ENCODE assay signal across 8 cellular contexts in genomic region chr11:46295312-46295995, GRCh38. TPM values are rescaled to one million over a fixed set of nuclear protein-coding genes. Genes with fewer than 3 reads are reported as not detected.
DNase-seq lines count a peak whose midpoint lies in the region; TF ChIP-seq lines count a peak whose summit lies in the region.

No MANE protein-coding gene starts in this region.

- peak overlapping the region; percentile 65 to 81 for H3K27ac ChIP-seq in uterus

- DNase-seq in NCI-H2029 (lab: John Stamatoyannopoulos, UW), result peak; percentile 55
- DNase-seq in NCI-H2029 treated with DMSO at 0.1 percent for 48 hours (lab: John Stamatoyannopoulos, UW), result no peak
- peak; percentile 65 for DNase-seq in KBM-7
- peak; percentile 62 for DNase-seq in T-helper 9 cell
- peak in 54 of 58 donors; percentile 11 to 88 (median 56) for DNase-seq in anterior cingulate cortex (lab: John Stamatoyannopoulos, UW)
- DNase-seq in hepatic stellate cell (ENCODE audit: low spot score), result peak; percentile 94
- no peak for DNase-seq in retinal pigment epithelial cell (ENCODE audit: low read depth)
- DNase-seq in uterus, result peak; percentile 78 to 80

- intact Hi-C loops in uterus (cut with DNase I; ENCODE audit: low total_unique reads), result no loop called here

- in situ Hi-C loops in KBM-7 (cut with MboI; ENCODE audit: low pct_unique_long_range_greater_than_20kb, low sequenced_read_pairs), result no loop called here

- TF ChIP-seq CTCF in retinal pigment epithelial cell (conservative IDR thresholded peaks at IDR 0.05; ENCODE audit: low read depth, low read length) (no peak), uterus (IDR thresholded peaks at IDR 0.05) (peak in 1 of 4 experiments; percentile 9)

- peaks cover 7 to 8% of the 10 kb centered on the region in 2 donors for H3K4me1 ChIP-seq in uterus

- TF ChIP-seq POLR2A in uterus (IDR thresholded peaks at IDR 0.05), result no peak

- H3K9me3 ChIP-seq in uterus, result no peaks in the 10 kb centered on the region

- H3K36me3 ChIP-seq in uterus, result no peaks in the 10 kb centered on the region

- H3K27me3 ChIP-seq in uterus, result no peaks in the 10 kb centered on the region

- peak overlapping the region; percentile 55 for H3K4me3 ChIP-seq in retinal pigment epithelial cell (ENCODE audit: low read length)
- peak overlapping the region; percentile 47 to 48 for H3K4me3 ChIP-seq in uterus

RNA-seq across cellular contexts. Expression of gene CREB3L1, which starts 18.0 kb away (rescaled TPM):
- total RNA-seq in uterus, result 10 to 100 TPM in 2 of 4 donors, 1 to 10 TPM in 1, not detected in 1; 2.0 to 20.8 (median 14.8) TPM

RNA-seq across cellular contexts. Expression of gene DGKZ, which starts 51.8 kb away (rescaled TPM):
- 10 to 100 TPM; 13.5 to 55.3 (median 42.8) TPM for total RNA-seq in uterus

Comparison
In these comparisons a context has a peak if more than half of its experiments do, and no peak if none do; other contexts are left out.
1. DNase-seq: peak in NCI-H2029 (single experiment), KBM-7 (single experiment), T-helper 9 cell (single experiment), anterior cingulate cortex (54 of 58), hepatic stellate cell (single experiment) and uterus (2 of 2); none in NCI-H2029 treated with DMSO at 0.1 percent for 48 hours (single experiment) and retinal pigment epithelial cell (single experiment).